ENCODE assay signal across 1 cellular context in genomic region chr5:96256795-96257470, GRCh38.
TF ChIP-seq lines count a peak whose summit lies in the region.

No MANE protein-coding gene starts in this region.

TF ChIP-seq in GM23338, 12 proteins besides CTCF, POLR2A, EP300 and RAD21 (continued from another document):
- TF ChIP-seq CREB1 (CRISPR knock-in tag; IDR thresholded peaks at IDR 0.05; ENCODE audit: low read depth), result no peak
